In the genomic region with DNA sequence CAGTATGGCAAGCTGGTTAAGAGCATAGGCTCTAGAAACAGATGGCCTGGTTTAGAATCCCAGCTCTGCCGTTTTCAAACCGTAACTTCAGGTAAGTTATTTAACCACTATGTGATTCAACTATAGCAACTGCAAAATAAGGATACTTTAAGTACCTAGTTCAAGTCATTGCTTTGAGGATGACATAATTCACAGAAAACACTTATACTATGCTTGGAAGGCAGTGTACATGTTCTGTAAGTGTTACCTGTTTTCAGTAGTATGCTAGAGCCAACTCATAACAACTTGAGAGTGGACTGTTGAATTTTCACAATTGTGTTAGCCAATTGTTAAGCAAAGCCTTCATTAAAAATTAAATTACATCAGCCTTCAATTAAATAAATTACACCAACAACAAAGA, we compare ENCODE assay signal across 17 cellular contexts.
DNase-seq lines count a peak whose midpoint lies in the region; ATAC-seq, FAIRE-seq and TF ChIP-seq lines count a peak whose summit lies in the region.
"Had no signal": no experiment of that assay in that cellular context is flagged by ENCODE, and none has a peak within 500 bp of the region (broad histone marks: within the 10 kb centered on the region; RNA-seq: fewer than 3 reads in every experiment).

No MANE protein-coding gene starts in this region.

- peaks cover 5 to 66% (median 25%) of the 10 kb centered on the region in 12 donors for H3K4me1 ChIP-seq in heart left ventricle
- peaks cover 82% of the 10 kb centered on the region for H3K4me1 ChIP-seq in KMS-11 (ENCODE audit: low read depth, poor library complexity, severe bottlenecking)
- H3K4me1 ChIP-seq in H1 (replicated peaks in 1 of 4; ENCODE audit: control insufficient read depth in 3 of 4, insufficient read depth in 4 of 4, low read length in 3 of 4) = peaks cover 0 to 4% (median 0%) of the 10 kb centered on the region in 4 experiments; a peak in 2 of 7 replicates
- H3K4me1 ChIP-seq in skeletal muscle tissue (ENCODE audit: control insufficient read depth in 3 of 3, insufficient read depth in 3 of 3, low read length in 3 of 3) = peaks cover 14 to 21% (median 19%) of the 10 kb centered on the region in 3 donors

- no peak overlapping the region for H2BK5ac ChIP-seq in H1 (ENCODE audit: low read depth, low read length)

- no peak overlapping the region for H2AK5ac ChIP-seq in H1 (ENCODE audit: low read depth, low read length)

- CTCF ChIA-PET in H1 (lab: Charles Lee; ENCODE audit: partially characterized antibody) = interaction anchor here (0.5 to 2.5 kb wide), 4 partner anchors 8 to 119 kb away, joined by 3 to 8 read pairs (median 5); no protein-coding TSS in a partner anchor

- no peaks in the 10 kb centered on the region for H3K36me3 ChIP-seq in heart left ventricle
- H3K36me3 ChIP-seq in KMS-11 (ENCODE audit: insufficient read depth) = no peaks in the 10 kb centered on the region
- no peaks in the 10 kb centered on the region; a peak in 1 of 8 replicates for H3K36me3 ChIP-seq in H1 (ENCODE audit: control insufficient read depth in 2 of 4, insufficient read depth in 4 of 4, low read length in 3 of 4)
- no peaks in the 10 kb centered on the region for H3K36me3 ChIP-seq in skeletal muscle tissue (ENCODE audit: control insufficient read depth in 3 of 3, insufficient read depth in 3 of 3, low read length in 3 of 3)

- H4K20me1 ChIP-seq in KMS-11 (ENCODE audit: insufficient read depth) (peaks cover 11% of the 10 kb centered on the region), H1 (replicated peaks in 1 of 2; ENCODE audit: control insufficient read depth in 1 of 2, insufficient read depth in 2 of 2, low read length in 2 of 2) (peaks cover 0 to 2% of the 10 kb centered on the region in 2 experiments)

- H4K91ac ChIP-seq in H1 (replicated peaks; ENCODE audit: insufficient read length, low read length) = no peak overlapping the region

- H3K27me3 ChIP-seq in heart left ventricle (no peaks in the 10 kb centered on the region), KMS-11 (ENCODE audit: insufficient read depth, low read depth) (no peaks in the 10 kb centered on the region), H1 (replicated peaks in 1 of 4; ENCODE audit: control insufficient read depth in 3 of 4, extremely low read depth in 1 of 4, insufficient read depth in 3 of 4, low read length in 3 of 4) (no peaks in the 10 kb centered on the region), skeletal muscle tissue (ENCODE audit: control insufficient read depth in 3 of 3, insufficient read depth in 3 of 3, low read length in 3 of 3) (no peaks in the 10 kb centered on the region)

- H3K9me3 ChIP-seq in heart left ventricle = no peaks in the 10 kb centered on the region
- no peaks in the 10 kb centered on the region for H3K9me3 ChIP-seq in H1 (ENCODE audit: insufficient read depth in 2 of 2, low read depth in 1 of 2, low read length in 1 of 2)
- H3K9me3 ChIP-seq in skeletal muscle tissue (ENCODE audit: control insufficient read depth in 3 of 3, low read length in 3 of 3) = no peaks in the 10 kb centered on the region
- H3K9me3 ChIP-seq: Caco-2 had no signal

- no peak for TF ChIP-seq RAD21 in H1 (IDR thresholded peaks at IDR 0.05 in 1 of 2, conservative IDR thresholded peaks at IDR 0.05 in 1 of 2; ENCODE audit: low read depth in 2 of 2, low read length in 2 of 2)

- no peak for TF ChIP-seq CTCF in heart left ventricle (IDR thresholded peaks at IDR 0.05)
- no peak for TF ChIP-seq CTCF in KMS-11 (conservative IDR thresholded peaks at IDR 0.05; ENCODE audit: low read depth, low read length)
- TF ChIP-seq CTCF in H1 (IDR thresholded peaks at IDR 0.05; ENCODE audit: control extremely low read depth in 1 of 3, insufficient read depth in 1 of 3, low read depth in 1 of 3, low read length in 3 of 3) = no peak

- H3K9ac ChIP-seq in KMS-11 = no peak overlapping the region
- no peak overlapping the region for H3K9ac ChIP-seq in H1 (replicated peaks in 1 of 4; ENCODE audit: extremely low read depth in 1 of 4, low read depth in 3 of 4, low read length in 3 of 4)
- H3K9ac ChIP-seq in skeletal muscle tissue (ENCODE audit: low read depth in 1 of 3, low read length in 3 of 3) = no peak overlapping the region

- DNase-seq in heart left ventricle = no peak
- no peak for DNase-seq in left cardiac atrium
- no peak for DNase-seq in H1 (ENCODE audit: low read depth in 1 of 2, low spot score in 2 of 2)
- DNase-seq in NCI-H774 (lab: John Stamatoyannopoulos, UW) = no peak
- DNase-seq: Caco-2, DMS79, H7, Kasumi-1, NCI-H1417, NCI-H2029 treated with DMSO at 0.1 percent for 48 hours, NCI-H226, NCI-H748 treated with DMSO at 0.1 percent for 48 hours, SIG-M5 had no signal

- POLR2A ChIA-PET in H1 (lab: Charles Lee; ENCODE audit: partially characterized antibody) = interaction anchor here (1.2 to 1.6 kb wide), 4 partner anchors 9 to 50 kb away, joined by 3 to 4 read pairs (median 3); no protein-coding TSS in a partner anchor

- ATAC-seq in heart left ventricle (no peak), left cardiac atrium (no peak), GM21825 (IDR thresholded peaks at IDR 0.05; ENCODE audit: unreplicated experiment) (no peak), GM19455 (IDR thresholded peaks at IDR 0.05; ENCODE audit: unreplicated experiment) (no peak)

- FAIRE-seq in H1 (lab: Jason Lieb, UNC) = peak; percentile 78

- no peaks in the 10 kb centered on the region for H3K23me2 ChIP-seq in H1 (ENCODE audit: low read depth, low read length)

- no peak overlapping the region for H3K4ac ChIP-seq in H1 (replicated peaks; ENCODE audit: insufficient read length, low read depth, low read length)

- intact Hi-C loops in heart left ventricle (cut with DNase I) = no loop called here
- intact Hi-C loops in left cardiac atrium (cut with DNase I) = no loop called here

- no peak overlapping the region for H3K14ac ChIP-seq in H1 (ENCODE audit: insufficient read length)

- 59 to 71% (median 67%) methylated on average over 2 of the region's 2 CpGs for WGBS in heart left ventricle, 4 donors
- 90% methylated on average over 2 of the region's 2 CpGs; no CpG with 5 or more reads in 1 of the 2 experiments for WGBS in H1 (ENCODE audit: extremely low coverage in 1 of 2, insufficient coverage in 1 of 2, insufficient read length in 1 of 2, insufficient replicate concordance in 2 of 2, low coverage in 1 of 2, low lambda C conversion rate in 2 of 2, missing lambda C conversion rate in 1 of 2), 2 experiments

- H3K79me2 ChIP-seq in KMS-11 (ENCODE audit: insufficient read depth, low read depth) (peaks cover 95% of the 10 kb centered on the region), H1 (ENCODE audit: control insufficient read depth in 1 of 2, insufficient read depth in 2 of 2, low read length in 2 of 2) (peaks cover 4 to 84% of the 10 kb centered on the region in 2 experiments; a peak in 3 of 4 replicates)

- TF ChIP-seq POLR2A in heart left ventricle (IDR thresholded peaks at IDR 0.05) (no peak), H1 (IDR thresholded peaks at IDR 0.05; ENCODE audit: control extremely low read depth in 1 of 2, low read depth in 2 of 2, low read length in 2 of 2) (no peak)

- H2BK20ac ChIP-seq in H1 (ENCODE audit: low read length) = no peak overlapping the region

- no peak overlapping the region for H3K4me3 ChIP-seq in heart left ventricle
- H3K4me3 ChIP-seq in KMS-11 (IDR thresholded peaks at IDR 0.05; ENCODE audit: insufficient read depth, low read depth, low read length) = no peak overlapping the region
- no peak overlapping the region for H3K4me3 ChIP-seq in H1 (ENCODE audit: extremely low read depth in 1 of 4, insufficient read depth in 2 of 4, low read depth in 3 of 4, low read length in 4 of 4)
- H3K4me3 ChIP-seq in skeletal muscle tissue (ENCODE audit: low read length in 3 of 3) = no peak overlapping the region

- H3K18ac ChIP-seq in H1 (ENCODE audit: extremely low read depth, low read length) = no peak overlapping the region

- peak overlapping the region in 10 of 12 donors; percentile 1 to 57 (median 36) for H3K27ac ChIP-seq in heart left ventricle
- H3K27ac ChIP-seq in KMS-11 = peak overlapping the region; percentile 12; the same call in 1 of the 2 replicates
- H3K27ac ChIP-seq in H1 (ENCODE audit: low read depth, low read length) = no peak overlapping the region
- peak overlapping the region; percentile 64 for H3K27ac ChIP-seq in skeletal muscle tissue (ENCODE audit: low read depth, low read length)

- no peak overlapping the region for H3K56ac ChIP-seq in H1 (replicated peaks; ENCODE audit: insufficient read length, low read depth, low read length)

- no peaks in the 10 kb centered on the region for H3K79me1 ChIP-seq in H1 (ENCODE audit: low read depth, low read length)

- H4K5ac ChIP-seq in H1 (ENCODE audit: insufficient read length, low read depth, low read length) = no peak overlapping the region

- no peak overlapping the region for H4K8ac ChIP-seq in H1 (ENCODE audit: extremely low read depth, insufficient read depth, low read length)

- H2BK15ac ChIP-seq in H1 (ENCODE audit: low read length) = no peak overlapping the region

- no peak overlapping the region for H2BK12ac ChIP-seq in H1 (ENCODE audit: low read depth, low read length)

- H3K4me2 ChIP-seq in KMS-11 (peak overlapping the region; percentile 22), H1 (ENCODE audit: insufficient read depth in 1 of 2, low read depth in 2 of 2, low read length in 2 of 2) (no peak overlapping the region)

- TF ChIP-seq EP300 in H1 (IDR thresholded peaks at IDR 0.05; ENCODE audit: borderline replicate concordance in 1 of 2, low read depth in 2 of 2, low read length in 2 of 2) = no peak

- no peak overlapping the region for H2BK120ac ChIP-seq in H1 (replicated peaks; ENCODE audit: low read depth, low read length)

- H3K23ac ChIP-seq in H1 (ENCODE audit: insufficient read length) = no peak overlapping the region

- no peak overlapping the region for H2AFZ ChIP-seq in KMS-11 (ENCODE audit: low read depth)
- no peak overlapping the region for H2AFZ ChIP-seq in H1 (ENCODE audit: low read length)

TF ChIP-seq in H1, 55 proteins besides CTCF, POLR2A, EP300 and RAD21 (continues in another document):
- no peak for TF ChIP-seq TBP (IDR thresholded peaks at IDR 0.05; ENCODE audit: low read depth, low read length)
- TF ChIP-seq YY1 (IDR thresholded peaks at IDR 0.05; ENCODE audit: low read depth, low read length) = no peak
- no peak for TF ChIP-seq SRF (IDR thresholded peaks at IDR 0.05; ENCODE audit: low read depth, low read length)
- no peak for TF ChIP-seq RXRA (IDR thresholded peaks at IDR 0.05; ENCODE audit: insufficient read depth, low read depth, low read length)
- no peak for TF ChIP-seq ATF2 (IDR thresholded peaks at IDR 0.05; ENCODE audit: low read length)
- TF ChIP-seq CBX8 (IDR thresholded peaks at IDR 0.05; ENCODE audit: borderline replicate concordance, low read depth, low read length) = no peak
